ENCODE assay signal across 8 cellular contexts in the genomic region with DNA sequence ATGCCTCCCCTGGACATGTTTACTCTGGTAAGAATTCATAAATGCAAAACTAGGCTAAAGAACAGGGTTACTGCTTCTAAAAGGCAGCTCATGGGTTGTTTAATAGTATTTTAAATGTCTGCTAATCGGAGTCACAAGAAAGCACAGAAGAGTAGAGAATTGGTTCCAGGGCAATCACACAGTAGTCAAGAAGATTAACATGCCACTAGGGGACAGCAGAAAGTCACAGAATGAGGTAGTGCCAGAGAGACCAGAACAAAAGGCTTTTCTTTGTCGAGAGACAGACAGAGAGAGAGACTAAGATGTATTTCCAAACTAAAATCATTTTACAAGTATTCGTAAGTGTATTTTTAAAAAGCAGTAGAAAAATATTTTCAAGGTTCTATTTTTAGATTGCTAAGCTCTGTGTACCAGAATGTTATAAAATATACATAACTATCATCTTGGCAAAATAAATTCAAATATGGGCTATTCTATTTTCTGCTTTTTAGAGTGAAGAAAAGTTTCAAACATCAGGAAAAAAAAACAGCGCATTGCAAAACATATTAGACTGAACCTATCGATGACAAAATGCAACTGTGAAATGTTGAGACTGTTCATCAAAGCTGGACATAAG.
DNase-seq lines count a peak whose midpoint lies in the region; ATAC-seq and TF ChIP-seq lines count a peak whose summit lies in the region.

No MANE protein-coding gene starts in this region.

- ATAC-seq in HG02642 (IDR thresholded peaks at IDR 0.05; ENCODE audit: poor library complexity, unreplicated experiment), result peak; percentile 78

- H3K27ac ChIP-seq in 22Rv1, result no peak overlapping the region
- no peak overlapping the region for H3K27ac ChIP-seq in fibroblast of lung (ENCODE audit: insufficient read depth, low read length)
- H3K27ac ChIP-seq in neural cell (ENCODE audit: low read length), result no peak overlapping the region

- TF ChIP-seq RAD21 in neural cell (conservative IDR thresholded peaks at IDR 0.05), result peak; percentile 95

- no peaks in the 10 kb centered on the region for H3K9me2 ChIP-seq in neural cell (ENCODE audit: insufficient read depth, low read length)

- TF ChIP-seq CTCF in 22Rv1 (IDR thresholded peaks at IDR 0.05) (peak; percentile 88), GM12864 (IDR thresholded peaks at IDR 0.05; ENCODE audit: low read depth, low read length, missing control alignments) (peak; percentile 82), fibroblast of lung (conservative IDR thresholded peaks at IDR 0.05 in 1 of 2, IDR thresholded peaks at IDR 0.05 in 1 of 2; ENCODE audit: low read depth in 1 of 2, low read length in 2 of 2) (peak; percentile 78 to 79), neural cell (IDR thresholded peaks at IDR 0.05; ENCODE audit: poor library complexity, severe bottlenecking) (peak; percentile 92)

- H3K4me2 ChIP-seq in fibroblast of lung (ENCODE audit: extremely low read depth, insufficient read depth, low read length), result peak overlapping the region; percentile 15
- no peak overlapping the region for H3K4me2 ChIP-seq in neural cell (ENCODE audit: low read length)

- H3K4me3 ChIP-seq in GM12864 (ENCODE audit: low read depth, low read length) (no peak overlapping the region), fibroblast of lung (replicated peaks in 1 of 4; ENCODE audit: control extremely low read depth in 1 of 4, insufficient read depth in 1 of 4, low read depth in 3 of 4, low read length in 4 of 4) (no peak overlapping the region), neural cell (ENCODE audit: low read length) (no peak overlapping the region)

- H3K9me3 ChIP-seq in fibroblast of lung (ENCODE audit: control insufficient read depth, insufficient read depth, low read depth, low read length) (no peaks in the 10 kb centered on the region), neural cell (ENCODE audit: low read length) (no peaks in the 10 kb centered on the region)

- peak; percentile 21 for TF ChIP-seq EP300 in neural cell (conservative IDR thresholded peaks at IDR 0.05; ENCODE audit: poor library complexity, severe bottlenecking)

- H3K79me2 ChIP-seq in fibroblast of lung (ENCODE audit: control insufficient read depth, insufficient read depth, low read length), result no peaks in the 10 kb centered on the region
- peaks cover 20% of the 10 kb centered on the region for H3K79me2 ChIP-seq in neural cell (replicated peaks; ENCODE audit: insufficient read depth, low read length)

- H3K27me3 ChIP-seq in fibroblast of lung (ENCODE audit: control insufficient read depth, insufficient read depth, low read length) (no peaks in the 10 kb centered on the region), neural cell (ENCODE audit: insufficient read depth, low read depth, low read length) (no peaks in the 10 kb centered on the region)

- H3K36me3 ChIP-seq in fibroblast of lung (ENCODE audit: control insufficient read depth, insufficient read depth, low read length) (no peaks in the 10 kb centered on the region), neural cell (ENCODE audit: insufficient read depth, low read length) (no peaks in the 10 kb centered on the region)

- H3F3A ChIP-seq in neural cell (ENCODE audit: insufficient read depth, low read length, poor library complexity, severe bottlenecking), result no peaks in the 10 kb centered on the region

- H3K9ac ChIP-seq in fibroblast of lung (ENCODE audit: insufficient read depth, low read length) (no peak overlapping the region), neural cell (ENCODE audit: low read length) (peak overlapping the region; percentile 11)

- H2AFZ ChIP-seq in fibroblast of lung (ENCODE audit: low read length), result peak overlapping the region; percentile 2
- no peak overlapping the region for H2AFZ ChIP-seq in neural cell (ENCODE audit: low read depth, low read length)

- H3K4me1 ChIP-seq in fibroblast of lung (ENCODE audit: control insufficient read depth, extremely low read depth, insufficient read depth, low read length), result peaks cover 5% of the 10 kb centered on the region

- H4K20me1 ChIP-seq in fibroblast of lung (ENCODE audit: control insufficient read depth, extremely low read depth, insufficient read depth, low read length) (no peaks in the 10 kb centered on the region), neural cell (ENCODE audit: insufficient read depth) (no peaks in the 10 kb centered on the region)

- DNase-seq in GM12864 (ENCODE audit: low read depth) (peak; percentile 16), NCI-H1436 (lab: John Stamatoyannopoulos, UW) (peak; percentile 80), SKM-1 treated with dmso at 0.1 percent for 144 hours (lab: John Stamatoyannopoulos, UW; ENCODE audit: unreplicated experiment) (peak; percentile 53), fibroblast of lung (ENCODE audit: low read depth in 2 of 2) (peak; percentile 72 to 84)
- DNase-seq in effector CD8-positive, alpha-beta T cell (lab: John Stamatoyannopoulos, UW), result no peak

TF ChIP-seq in neural cell, 6 proteins besides CTCF, POLR2A, EP300 and RAD21:
- TF ChIP-seq EZH2 (IDR thresholded peaks at IDR 0.05; ENCODE audit: borderline replicate concordance, insufficient read depth, low read length, poor library complexity, severe bottlenecking) (no peak), SMC3 (conservative IDR thresholded peaks at IDR 0.05; ENCODE audit: poor library complexity) (peak; percentile 89), MXI1 (conservative IDR thresholded peaks at IDR 0.05; ENCODE audit: poor library complexity, severe bottlenecking) (no peak), POLR2AphosphoS5 (IDR thresholded peaks at IDR 0.05) (no peak), TAF1 (IDR thresholded peaks at IDR 0.05; ENCODE audit: low read depth) (no peak)
- TF ChIP-seq, protein P1, sequence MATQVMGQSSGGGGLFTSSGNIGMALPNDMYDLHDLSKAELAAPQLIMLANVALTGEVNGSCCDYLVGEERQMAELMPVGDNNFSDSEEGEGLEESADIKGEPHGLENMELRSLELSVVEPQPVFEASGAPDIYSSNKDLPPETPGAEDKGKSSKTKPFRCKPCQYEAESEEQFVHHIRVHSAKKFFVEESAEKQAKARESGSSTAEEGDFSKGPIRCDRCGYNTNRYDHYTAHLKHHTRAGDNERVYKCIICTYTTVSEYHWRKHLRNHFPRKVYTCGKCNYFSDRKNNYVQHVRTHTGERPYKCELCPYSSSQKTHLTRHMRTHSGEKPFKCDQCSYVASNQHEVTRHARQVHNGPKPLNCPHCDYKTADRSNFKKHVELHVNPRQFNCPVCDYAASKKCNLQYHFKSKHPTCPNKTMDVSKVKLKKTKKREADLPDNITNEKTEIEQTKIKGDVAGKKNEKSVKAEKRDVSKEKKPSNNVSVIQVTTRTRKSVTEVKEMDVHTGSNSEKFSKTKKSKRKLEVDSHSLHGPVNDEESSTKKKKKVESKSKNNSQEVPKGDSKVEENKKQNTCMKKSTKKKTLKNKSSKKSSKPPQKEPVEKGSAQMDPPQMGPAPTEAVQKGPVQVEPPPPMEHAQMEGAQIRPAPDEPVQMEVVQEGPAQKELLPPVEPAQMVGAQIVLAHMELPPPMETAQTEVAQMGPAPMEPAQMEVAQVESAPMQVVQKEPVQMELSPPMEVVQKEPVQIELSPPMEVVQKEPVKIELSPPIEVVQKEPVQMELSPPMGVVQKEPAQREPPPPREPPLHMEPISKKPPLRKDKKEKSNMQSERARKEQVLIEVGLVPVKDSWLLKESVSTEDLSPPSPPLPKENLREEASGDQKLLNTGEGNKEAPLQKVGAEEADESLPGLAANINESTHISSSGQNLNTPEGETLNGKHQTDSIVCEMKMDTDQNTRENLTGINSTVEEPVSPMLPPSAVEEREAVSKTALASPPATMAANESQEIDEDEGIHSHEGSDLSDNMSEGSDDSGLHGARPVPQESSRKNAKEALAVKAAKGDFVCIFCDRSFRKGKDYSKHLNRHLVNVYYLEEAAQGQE (IDR thresholded peaks at IDR 0.05; ENCODE audit: borderline replicate concordance), result no peak
